ENCODE assay signal across 7 cellular contexts in the genomic region with DNA sequence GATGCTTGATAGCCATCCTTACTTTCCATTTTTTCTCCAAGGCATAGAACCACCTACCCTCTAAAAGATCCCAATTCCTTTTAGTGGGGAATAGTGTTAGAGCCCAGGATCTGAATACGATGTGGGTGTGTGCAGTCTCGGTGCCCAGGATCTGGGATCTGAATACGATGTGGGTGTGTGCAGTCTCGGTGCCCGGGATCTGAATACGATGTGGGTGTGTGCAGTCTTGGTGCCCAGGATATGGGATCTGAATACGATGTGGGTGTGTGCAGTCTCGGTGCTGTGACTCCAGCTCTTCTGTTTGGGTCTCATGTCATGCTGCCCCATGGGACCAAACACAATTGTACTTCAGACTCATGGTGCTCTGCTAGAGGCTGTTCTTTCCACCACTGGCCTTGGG.
"Had no signal": no experiment of that assay in that cellular context is flagged by ENCODE, and none has a peak within 500 bp of the region (broad histone marks: within the 10 kb centered on the region; RNA-seq: fewer than 3 reads in every experiment).

No MANE protein-coding gene starts in this region.

- ATAC-seq: GM23338 had no signal

- DNase-seq: H9, HCEC 1CT, HFFc6 had no signal

- H3K27ac ChIP-seq: HL-60 had no signal

- H3K4me3 ChIP-seq: GM23338 had no signal

- H2AFZ ChIP-seq: GM23338 had no signal

- FAIRE-seq: H1, H54 had no signal

- H3K4me2 ChIP-seq: GM23338 had no signal
